In the genomic region with DNA sequence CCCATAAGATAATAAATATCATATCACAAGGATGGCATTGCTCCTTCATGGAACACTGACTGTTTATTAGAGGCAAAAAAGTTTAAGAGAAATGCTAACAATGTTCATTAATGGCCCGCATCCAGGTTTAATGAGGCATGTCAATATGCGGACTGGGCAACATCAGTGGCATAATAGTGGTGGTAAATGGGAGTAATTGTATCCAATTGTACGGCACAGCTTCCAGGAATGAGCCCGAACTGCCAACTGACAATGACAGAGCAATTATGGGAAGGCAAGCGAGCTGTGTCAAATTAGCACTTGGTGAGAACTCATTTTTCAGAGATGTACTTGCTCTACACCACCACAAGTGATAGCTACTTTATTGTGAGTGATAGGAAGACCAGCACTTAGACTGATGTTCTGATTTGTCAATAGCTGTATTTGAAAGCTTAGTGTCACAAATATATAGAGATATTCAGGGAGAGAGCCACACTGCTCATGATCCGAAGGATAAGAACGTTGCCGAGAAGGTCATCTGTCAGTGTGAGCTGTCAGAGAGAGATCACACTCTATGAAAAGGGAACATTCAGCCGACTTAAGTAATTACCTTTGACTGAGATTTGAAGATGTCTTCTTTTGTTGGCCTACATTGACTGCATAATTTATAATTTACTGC, we compare ENCODE assay signal across 14 cellular contexts.
DNase-seq lines count a peak whose midpoint lies in the region; ATAC-seq, FAIRE-seq and TF ChIP-seq lines count a peak whose summit lies in the region.
"Had no signal": no experiment of that assay in that cellular context is flagged by ENCODE, and none has a peak within 500 bp of the region (broad histone marks: within the 10 kb centered on the region; RNA-seq: fewer than 3 reads in every experiment).

No MANE protein-coding gene starts in this region.

- H4K91ac ChIP-seq in H1 (replicated peaks; ENCODE audit: insufficient read length, low read length), result no peak overlapping the region

- H3K27me3 Mint-ChIP-seq in T-helper 2 cell treated with Interferon-gamma antibody and Interleukin-4, amounts not matched to agents 5 μg/mL and 100 μg/mL, for 36 hours (ENCODE audit: low read depth), result no peaks in the 10 kb centered on the region
- H3K27me3 Mint-ChIP-seq: activated naive CD8-positive, alpha-beta T cell treated with anti-CD3 and anti-CD28 coated beads for 36 hours had no signal

- no peak overlapping the region for H3K4me3 ChIP-seq in H1 (ENCODE audit: extremely low read depth in 1 of 4, insufficient read depth in 2 of 4, low read depth in 3 of 4, low read length in 4 of 4)
- H3K4me3 ChIP-seq: SJSA1 had no signal

- H2BK12ac ChIP-seq in H1 (ENCODE audit: low read depth, low read length), result peak overlapping the region; percentile 77; the same call in 1 of the 2 replicates

- H3K23ac ChIP-seq in H1 (ENCODE audit: insufficient read length), result no peak overlapping the region

- no peak overlapping the region for H3K4me2 ChIP-seq in H1 (ENCODE audit: insufficient read depth in 1 of 2, low read depth in 2 of 2, low read length in 2 of 2)

- no peaks in the 10 kb centered on the region for H3K4me1 ChIP-seq in H1 (replicated peaks in 1 of 4; ENCODE audit: control insufficient read depth in 3 of 4, insufficient read depth in 4 of 4, low read length in 3 of 4)
- H3K4me1 ChIP-seq: SJSA1 had no signal

- CTCF ChIA-PET in H1 (lab: Charles Lee; ENCODE audit: partially characterized antibody), result interaction anchor here (0.7 to 2.1 kb wide), 25 partner anchors 9 to 1338 kb away, joined by 3 to 16 read pairs (median 3); no protein-coding TSS in a partner anchor

- H3K9me3 ChIP-seq in H1 (ENCODE audit: insufficient read depth in 2 of 2, low read depth in 1 of 2, low read length in 1 of 2), result no peaks in the 10 kb centered on the region
- H3K9me3 ChIP-seq: SJSA1 had no signal

- no peak overlapping the region for H2BK15ac ChIP-seq in H1 (ENCODE audit: low read length)

- no peaks in the 10 kb centered on the region for H3K36me3 Mint-ChIP-seq in activated naive CD4-positive, alpha-beta T cell treated with anti-CD3 and anti-CD28 coated beads, Interleukin-2, amount 50 U/mL, for 72 hours
- H3K36me3 Mint-ChIP-seq in T-helper 2 cell treated with Interferon-gamma antibody and Interleukin-4, amounts not matched to agents 5 μg/mL and 100 μg/mL, for 36 hours (ENCODE audit: low read depth), result no peaks in the 10 kb centered on the region
- H3K36me3 Mint-ChIP-seq: activated naive CD8-positive, alpha-beta T cell treated with anti-CD3 and anti-CD28 coated beads for 36 hours; stimulated activated effector memory CD8-positive, alpha-beta T cell treated with anti-CD3 and anti-CD28 coated beads, Interleukin-12 subunit alpha, Interleukin-12 subunit beta, amount 100 ng/mL, for 72 hours had no signal

- ATAC-seq in HG03280 (IDR thresholded peaks at IDR 0.05; ENCODE audit: unreplicated experiment) (no peak), HG03571 (IDR thresholded peaks at IDR 0.05; ENCODE audit: unreplicated experiment) (no peak)
- ATAC-seq in activated naive CD4-positive, alpha-beta T cell treated with anti-CD3 and anti-CD28 coated beads, Interleukin-2, amount 50 U/mL, for 72 hours, result no peak

- no peak overlapping the region for H3K4ac ChIP-seq in H1 (replicated peaks; ENCODE audit: insufficient read length, low read depth, low read length)

- H4K5ac ChIP-seq in H1 (ENCODE audit: insufficient read length, low read depth, low read length), result no peak overlapping the region

- no peak overlapping the region for H3K27ac Mint-ChIP-seq in activated naive CD4-positive, alpha-beta T cell treated with anti-CD3 and anti-CD28 coated beads, Interleukin-2, amount 50 U/mL, for 72 hours
- no peak overlapping the region for H3K27ac Mint-ChIP-seq in T-helper 2 cell treated with Interferon-gamma antibody and Interleukin-4, amounts not matched to agents 5 μg/mL and 100 μg/mL, for 36 hours
- H3K27ac Mint-ChIP-seq: activated naive CD8-positive, alpha-beta T cell treated with anti-CD3 and anti-CD28 coated beads for 36 hours; progenitor cell of endocrine pancreas; stimulated activated effector memory CD8-positive, alpha-beta T cell treated with anti-CD3 and anti-CD28 coated beads, Interleukin-12 subunit alpha, Interleukin-12 subunit beta, amount 100 ng/mL, for 72 hours had no signal

- no peak overlapping the region for H2BK5ac ChIP-seq in H1 (ENCODE audit: low read depth, low read length)

- H3K4me3 Mint-ChIP-seq in T-helper 2 cell treated with Interferon-gamma antibody and Interleukin-4, amounts not matched to agents 5 μg/mL and 100 μg/mL, for 36 hours, result no peak overlapping the region
- H3K4me3 Mint-ChIP-seq: activated naive CD8-positive, alpha-beta T cell treated with anti-CD3 and anti-CD28 coated beads for 36 hours; stimulated activated effector memory CD8-positive, alpha-beta T cell treated with anti-CD3 and anti-CD28 coated beads, Interleukin-12 subunit alpha, Interleukin-12 subunit beta, amount 100 ng/mL, for 72 hours had no signal

- no peak overlapping the region for H2BK20ac ChIP-seq in H1 (ENCODE audit: low read length)

- H3K79me1 ChIP-seq in H1 (ENCODE audit: low read depth, low read length), result no peaks in the 10 kb centered on the region

- DNase-seq in Ammon's horn (ENCODE audit: low spot score) (peak; percentile 16), NCI-H2171 treated with DMSO at 0.1 percent for 48 hours (lab: John Stamatoyannopoulos, UW) (peak; percentile 55), H1 (ENCODE audit: low read depth in 1 of 2, low spot score in 2 of 2) (no peak)
- DNase-seq in activated naive CD4-positive, alpha-beta T cell treated with anti-CD3 and anti-CD28 coated beads, Interleukin-2, amount 50 U/mL, for 72 hours (ENCODE audit: low spot score in 2 of 2), result no peak
- no peak for DNase-seq in T-helper 2 cell treated with Interferon-gamma antibody and Interleukin-4, amounts not matched to agents 5 μg/mL and 100 μg/mL, for 36 hours (ENCODE audit: low spot score)
- DNase-seq: activated naive CD8-positive, alpha-beta T cell treated with anti-CD3 and anti-CD28 coated beads for 36 hours; NCI-H2227 treated with DMSO at 0.1 percent for 48 hours; stimulated activated CD4-positive, alpha-beta T cell treated with anti-CD3 and anti-CD28 coated beads, Interleukin-2, amount 100 ng/mL, for 48 hours had no signal

- WGBS in H1 (ENCODE audit: extremely low coverage in 1 of 2, insufficient coverage in 1 of 2, insufficient read length in 1 of 2, insufficient replicate concordance in 2 of 2, low coverage in 1 of 2, low lambda C conversion rate in 2 of 2, missing lambda C conversion rate in 1 of 2), 2 experiments, result 93% methylated on average over 9 of the region's 9 CpGs; no CpG with 5 or more reads in 1 of the 2 experiments

- TF ChIP-seq RAD21 in Ishikawa (IDR thresholded peaks at IDR 0.05; ENCODE audit: low read depth) (no peak), H1 (IDR thresholded peaks at IDR 0.05 in 1 of 2, conservative IDR thresholded peaks at IDR 0.05 in 1 of 2; ENCODE audit: low read depth in 2 of 2, low read length in 2 of 2) (no peak)

- no peak overlapping the region for H3K9ac ChIP-seq in H1 (replicated peaks in 1 of 4; ENCODE audit: extremely low read depth in 1 of 4, low read depth in 3 of 4, low read length in 3 of 4)

- H3K27ac ChIP-seq in H1 (ENCODE audit: low read depth, low read length), result no peak overlapping the region
- H3K27ac ChIP-seq: SJSA1 had no signal

- no peaks in the 10 kb centered on the region for H3K27me3 ChIP-seq in H1 (replicated peaks in 1 of 4; ENCODE audit: control insufficient read depth in 3 of 4, extremely low read depth in 1 of 4, insufficient read depth in 3 of 4, low read length in 3 of 4)
- H3K27me3 ChIP-seq: SJSA1 had no signal

- TF ChIP-seq EP300 in Ishikawa (IDR thresholded peaks at IDR 0.05; ENCODE audit: borderline replicate concordance) (no peak), H1 (IDR thresholded peaks at IDR 0.05; ENCODE audit: borderline replicate concordance in 1 of 2, low read depth in 2 of 2, low read length in 2 of 2) (no peak)

- no peaks in the 10 kb centered on the region for H3K36me3 ChIP-seq in H1 (ENCODE audit: control insufficient read depth in 2 of 4, insufficient read depth in 4 of 4, low read length in 3 of 4)
- H3K36me3 ChIP-seq: SJSA1 had no signal

- no peak overlapping the region for H3K14ac ChIP-seq in H1 (ENCODE audit: insufficient read length)

- H4K20me1 ChIP-seq in H1 (replicated peaks in 1 of 2; ENCODE audit: control insufficient read depth in 1 of 2, insufficient read depth in 2 of 2, low read length in 2 of 2), result no peaks in the 10 kb centered on the region

- no peak overlapping the region for H2BK120ac ChIP-seq in H1 (replicated peaks; ENCODE audit: low read depth, low read length)

- H3K79me2 ChIP-seq in H1 (ENCODE audit: control insufficient read depth in 1 of 2, insufficient read depth in 2 of 2, low read length in 2 of 2), result no peaks in the 10 kb centered on the region

- H3K23me2 ChIP-seq in H1 (ENCODE audit: low read depth, low read length), result no peaks in the 10 kb centered on the region

- no peak for FAIRE-seq in H1 (lab: Jason Lieb, UNC)

- POLR2A ChIA-PET in H1 (lab: Charles Lee; ENCODE audit: partially characterized antibody), result no interaction called here

- no peak for TF ChIP-seq POLR2A in H1 (IDR thresholded peaks at IDR 0.05; ENCODE audit: control extremely low read depth in 1 of 2, low read depth in 2 of 2, low read length in 2 of 2)

- H3K4me1 Mint-ChIP-seq in T-helper 2 cell treated with Interferon-gamma antibody and Interleukin-4, amounts not matched to agents 5 μg/mL and 100 μg/mL, for 36 hours (ENCODE audit: low read depth), result no peaks in the 10 kb centered on the region
- H3K4me1 Mint-ChIP-seq: activated naive CD8-positive, alpha-beta T cell treated with anti-CD3 and anti-CD28 coated beads for 36 hours; stimulated activated effector memory CD8-positive, alpha-beta T cell treated with anti-CD3 and anti-CD28 coated beads, Interleukin-12 subunit alpha, Interleukin-12 subunit beta, amount 100 ng/mL, for 72 hours had no signal

- H3K9me3 Mint-ChIP-seq in activated naive CD4-positive, alpha-beta T cell treated with anti-CD3 and anti-CD28 coated beads, Interleukin-2, amount 50 U/mL, for 72 hours, result no peaks in the 10 kb centered on the region
- H3K9me3 Mint-ChIP-seq in T-helper 2 cell treated with Interferon-gamma antibody and Interleukin-4, amounts not matched to agents 5 μg/mL and 100 μg/mL, for 36 hours, result no peaks in the 10 kb centered on the region
- H3K9me3 Mint-ChIP-seq: activated naive CD8-positive, alpha-beta T cell treated with anti-CD3 and anti-CD28 coated beads for 36 hours; stimulated activated effector memory CD8-positive, alpha-beta T cell treated with anti-CD3 and anti-CD28 coated beads, Interleukin-12 subunit alpha, Interleukin-12 subunit beta, amount 100 ng/mL, for 72 hours had no signal

- no peak overlapping the region for H3K18ac ChIP-seq in H1 (ENCODE audit: extremely low read depth, low read length)

- no peak overlapping the region for H3K56ac ChIP-seq in H1 (replicated peaks; ENCODE audit: insufficient read length, low read depth, low read length)

- no peak overlapping the region for H4K8ac ChIP-seq in H1 (ENCODE audit: extremely low read depth, insufficient read depth, low read length)

- no peak for TF ChIP-seq CTCF in H1 (IDR thresholded peaks at IDR 0.05; ENCODE audit: control extremely low read depth in 1 of 3, insufficient read depth in 1 of 3, low read depth in 1 of 3, low read length in 3 of 3)

- H2AK5ac ChIP-seq in H1 (ENCODE audit: low read depth, low read length), result no peak overlapping the region; the same call in 1 of the 2 replicates

- no peak overlapping the region for H2AFZ ChIP-seq in H1 (ENCODE audit: low read length)

TF ChIP-seq in H1, 55 proteins besides CTCF, POLR2A, EP300 and RAD21 (continues in another document):
- no peak for TF ChIP-seq SIRT6 (IDR thresholded peaks at IDR 0.05; ENCODE audit: low read length)

Comparison
In these comparisons a context has a peak if more than half of its experiments do, and no peak if none do; other contexts are left out.
1. DNase-seq: peak in Ammon's horn (single experiment) and NCI-H2171 treated with DMSO at 0.1 percent for 48 hours (single experiment); none in H1 (0 of 2), activated naive CD4-positive, alpha-beta T cell treated with anti-CD3 and anti-CD28 coated beads, Interleukin-2, amount 50 U/mL, for 72 hours (0 of 2) and T-helper 2 cell treated with Interferon-gamma antibody and Interleukin-4, amounts not matched to agents 5 μg/mL and 100 μg/mL, for 36 hours (single experiment).